ENCODE assay signal across 1 cellular context in the genomic region with DNA sequence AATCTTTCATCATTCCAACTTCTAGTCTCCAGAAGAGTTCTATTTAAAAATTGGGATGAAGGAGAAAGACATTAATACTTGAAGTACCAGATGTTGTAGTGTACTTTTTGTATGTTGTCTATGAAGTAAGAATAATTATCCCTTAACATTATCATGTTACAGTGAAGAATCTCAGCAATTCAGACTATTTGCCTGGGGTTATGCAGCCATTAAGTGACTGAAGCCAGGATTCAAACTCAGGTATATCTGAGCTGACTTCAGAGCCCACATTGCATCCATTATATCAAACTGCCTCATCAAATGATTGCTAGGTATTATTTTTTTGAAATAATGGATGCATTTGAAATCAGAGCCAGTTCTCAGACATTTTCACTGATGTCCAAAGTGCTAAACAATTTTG.
TF ChIP-seq lines count a peak whose summit lies in the region.

No MANE protein-coding gene starts in this region.

TF ChIP-seq in IMR-90, 13 proteins besides CTCF, POLR2A, EP300 and RAD21:
- TF ChIP-seq NFE2L2 (IDR thresholded peaks at IDR 0.05; ENCODE audit: low read depth, low read length) (no peak), MAZ (IDR thresholded peaks at IDR 0.05; ENCODE audit: borderline replicate concordance, low read depth, low read length) (no peak), RFX5 (IDR thresholded peaks at IDR 0.05; ENCODE audit: low read depth, low read length) (no peak), CEBPB (IDR thresholded peaks at IDR 0.05; ENCODE audit: low read depth, low read length) (no peak), MXI1 (IDR thresholded peaks at IDR 0.05; ENCODE audit: borderline replicate concordance, low read depth, low read length) (no peak)
- TF ChIP-seq, protein P1, sequence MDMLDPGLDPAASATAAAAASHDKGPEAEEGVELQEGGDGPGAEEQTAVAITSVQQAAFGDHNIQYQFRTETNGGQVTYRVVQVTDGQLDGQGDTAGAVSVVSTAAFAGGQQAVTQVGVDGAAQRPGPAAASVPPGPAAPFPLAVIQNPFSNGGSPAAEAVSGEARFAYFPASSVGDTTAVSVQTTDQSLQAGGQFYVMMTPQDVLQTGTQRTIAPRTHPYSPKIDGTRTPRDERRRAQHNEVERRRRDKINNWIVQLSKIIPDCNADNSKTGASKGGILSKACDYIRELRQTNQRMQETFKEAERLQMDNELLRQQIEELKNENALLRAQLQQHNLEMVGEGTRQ (IDR thresholded peaks at IDR 0.05; ENCODE audit: low read depth, low read length), result no peak
